ENCODE assay signal across 14 cellular contexts in the genomic region with DNA sequence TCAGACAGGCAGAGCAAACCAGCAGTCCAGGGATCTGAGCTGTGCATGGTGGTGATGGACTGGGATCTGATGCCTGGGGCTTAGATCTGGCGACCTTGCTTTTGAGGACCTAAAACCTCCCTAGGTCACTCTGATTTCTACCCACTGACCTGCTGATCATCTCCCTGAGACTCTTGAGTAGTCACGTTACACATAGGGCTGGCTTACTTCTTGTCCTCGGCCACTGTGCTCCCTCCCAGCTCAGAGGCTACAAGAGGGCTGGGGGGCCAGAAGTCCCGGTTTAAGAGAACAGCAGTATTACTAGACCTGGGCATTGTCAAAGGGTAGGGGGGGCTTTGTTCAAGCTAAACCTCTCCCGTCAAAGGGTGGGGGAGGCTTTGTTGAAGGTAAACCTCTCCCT. TPM values are rescaled to one million over a fixed set of nuclear protein-coding genes. Genes with fewer than 3 reads are reported as not detected.
DNase-seq lines count a peak whose midpoint lies in the region; ATAC-seq and TF ChIP-seq lines count a peak whose summit lies in the region.
"Had no signal": no experiment of that assay in that cellular context is flagged by ENCODE, and none has a peak within 500 bp of the region (broad histone marks: within the 10 kb centered on the region; RNA-seq: fewer than 3 reads in every experiment).

No MANE protein-coding gene starts in this region.

- no peak overlapping the region for H4K8ac ChIP-seq in trophoblast cell (ENCODE audit: low read depth, low read length)

- no peak overlapping the region for H4K12ac ChIP-seq in trophoblast cell (ENCODE audit: low read depth, low read length)

- no peak for ATAC-seq in T-cell (replicated peaks in 1 of 4)
- ATAC-seq in GM21515 (IDR thresholded peaks at IDR 0.05; ENCODE audit: unreplicated experiment) = no peak

- H3K27ac ChIP-seq in trophoblast cell (ENCODE audit: low read depth, low read length) = no peak overlapping the region
- H3K27ac ChIP-seq: A549, hepatocyte had no signal

- H3K4me1 Mint-ChIP-seq in activated CD4-positive, alpha-beta T cell treated with anti-CD3 and anti-CD28 coated beads, Interleukin-2, amount 10 ng/mL, durations not matched to agents 7 days and 5 days = peaks cover 73% of the 10 kb centered on the region
- H3K4me1 Mint-ChIP-seq in T-cell (peaks cover 81 to 84% (median 82%) of the 10 kb centered on the region in 3 donors), chondrocyte (ENCODE audit: low read depth) (peaks cover 56% of the 10 kb centered on the region)

- no peaks in the 10 kb centered on the region for H3K9me3 Mint-ChIP-seq in activated CD4-positive, alpha-beta T cell treated with anti-CD3 and anti-CD28 coated beads, Interleukin-2, amount 10 ng/mL, durations not matched to agents 7 days and 5 days
- no peaks in the 10 kb centered on the region for H3K9me3 Mint-ChIP-seq in T-cell
- H3K9me3 Mint-ChIP-seq in chondrocyte (ENCODE audit: low read depth) = no peaks in the 10 kb centered on the region

- peaks cover 23 to 30% of the 10 kb centered on the region in 2 experiments for H3K36me3 ChIP-seq in trophoblast cell (ENCODE audit: control insufficient read depth in 1 of 2, insufficient read depth in 2 of 2, low read length in 2 of 2)

- H3K27ac Mint-ChIP-seq in activated CD4-positive, alpha-beta T cell treated with anti-CD3 and anti-CD28 coated beads, Interleukin-2, amount 10 ng/mL, durations not matched to agents 7 days and 5 days = peak overlapping the region; percentile 58
- H3K27ac Mint-ChIP-seq in T-cell = peak overlapping the region; percentile 65 to 80
- H3K27ac Mint-ChIP-seq in chondrocyte (ENCODE audit: unreplicated experiment) = peak overlapping the region; percentile 34

- H2BK5ac ChIP-seq in trophoblast cell (ENCODE audit: low read depth, low read length, poor library complexity) = no peak overlapping the region

- H3K79me1 ChIP-seq in trophoblast cell (ENCODE audit: low read length) = peaks cover 7% of the 10 kb centered on the region

- H2AFZ ChIP-seq in trophoblast cell (ENCODE audit: insufficient read depth, low read length, poor library complexity) = no peak overlapping the region
- H2AFZ ChIP-seq: hepatocyte had no signal

- no peak overlapping the region for H3K4me3 ChIP-seq in trophoblast cell (ENCODE audit: low read depth, low read length)
- H3K4me3 ChIP-seq: A549, hepatocyte had no signal

- H4K91ac ChIP-seq in trophoblast cell (ENCODE audit: low read depth, low read length) = no peak overlapping the region

- DNase-seq in activated CD4-positive, alpha-beta T cell treated with anti-CD3 and anti-CD28 coated beads, Interleukin-2, amount 10 ng/mL, durations not matched to agents 7 days and 5 days = no peak
- DNase-seq in activated CD4-positive, alpha-beta T cell treated with anti-CD3 and anti-CD28 coated beads, Interleukin-2, amount 50 U/mL, for 1 hour = no peak
- DNase-seq in T-cell = no peak
- no peak for DNase-seq in chondrocyte (ENCODE audit: low spot score)
- no peak for DNase-seq in trophoblast cell
- no peak for DNase-seq in nucleus accumbens (lab: John Stamatoyannopoulos, UW)
- no peak for DNase-seq in ureter (ENCODE audit: low spot score)
- DNase-seq: kidney glomerular epithelial cell; NCI-H2081; NCI-H524; stimulated activated naive CD4-positive, alpha-beta T cell had no signal

- no peak for TF ChIP-seq CTCF in chondrocyte (IDR thresholded peaks at IDR 0.05)

- H3K4me1 ChIP-seq in trophoblast cell (ENCODE audit: control insufficient read depth in 1 of 2, insufficient read depth in 2 of 2, low read length in 2 of 2) = peaks cover 7 to 14% of the 10 kb centered on the region in 2 experiments

- H2BK12ac ChIP-seq in trophoblast cell (ENCODE audit: low read length) = no peak overlapping the region

- H3K9ac ChIP-seq in trophoblast cell (ENCODE audit: low read length) = no peak overlapping the region

- WGBS in trophoblast cell (ENCODE audit: extremely low coverage, insufficient coverage, insufficient read length) = no CpG with 5 or more reads among the region's 5 CpGs

- no peak overlapping the region for H3K4me3 Mint-ChIP-seq in activated CD4-positive, alpha-beta T cell treated with anti-CD3 and anti-CD28 coated beads, Interleukin-2, amount 10 ng/mL, durations not matched to agents 7 days and 5 days
- peak overlapping the region in 1 of 3 donors; percentile 49 for H3K4me3 Mint-ChIP-seq in T-cell
- H3K4me3 Mint-ChIP-seq in chondrocyte (ENCODE audit: unreplicated experiment) = no peak overlapping the region

- no peak overlapping the region for H3K4me2 ChIP-seq in trophoblast cell (ENCODE audit: low read length)
- H3K4me2 ChIP-seq: A549, hepatocyte had no signal

- POLR2A ChIA-PET in activated CD4-positive, alpha-beta T cell treated with anti-CD3 and anti-CD28 coated beads, Interleukin-2, amount 10 ng/mL, durations not matched to agents 7 days and 5 days (lab: Charles Lee) = no interaction called here
- POLR2A ChIA-PET in T-cell (lab: Charles Lee) = interaction anchor here (0.5 to 2.3 kb wide), 7 partner anchors 10 to 142 kb away, joined by 3 to 9 read pairs (median 3); partner anchors contain the start of gene SYTL3 (in 1 of the 2)

- H3K18ac ChIP-seq in trophoblast cell (ENCODE audit: low read length) = peak overlapping the region; percentile 22

- no peaks in the 10 kb centered on the region for H3K9me3 ChIP-seq in trophoblast cell (ENCODE audit: insufficient read depth, low read depth, low read length)
- H3K9me3 ChIP-seq: A549 had no signal

- H3K4ac ChIP-seq in trophoblast cell (ENCODE audit: low read depth, low read length) = peak overlapping the region; percentile 40

- H2AK5ac ChIP-seq in trophoblast cell (ENCODE audit: low read length) = no peak overlapping the region

- peaks cover 8% of the 10 kb centered on the region for H3K79me2 ChIP-seq in trophoblast cell (ENCODE audit: control insufficient read depth, insufficient read depth, low read length, poor library complexity)

- H3K27me3 ChIP-seq in trophoblast cell (ENCODE audit: insufficient read depth, low read length) = no peaks in the 10 kb centered on the region
- H3K27me3 ChIP-seq: hepatocyte had no signal

- H3K14ac ChIP-seq in trophoblast cell (ENCODE audit: low read length) = no peak overlapping the region

- no peaks in the 10 kb centered on the region for H3K27me3 Mint-ChIP-seq in activated CD4-positive, alpha-beta T cell treated with anti-CD3 and anti-CD28 coated beads, Interleukin-2, amount 10 ng/mL, durations not matched to agents 7 days and 5 days
- no peaks in the 10 kb centered on the region for H3K27me3 Mint-ChIP-seq in T-cell
- no peaks in the 10 kb centered on the region for H3K27me3 Mint-ChIP-seq in chondrocyte (ENCODE audit: low read depth)

- CTCF ChIA-PET in activated CD4-positive, alpha-beta T cell treated with anti-CD3 and anti-CD28 coated beads, Interleukin-2, amount 10 ng/mL, durations not matched to agents 7 days and 5 days (lab: Charles Lee) = interaction anchor here (0.9 to 1.5 kb wide), 3 partner anchors 8 to 15 kb away, joined by 3 to 4 read pairs (median 4); no protein-coding TSS in a partner anchor
- CTCF ChIA-PET in T-cell (lab: Charles Lee) = interaction anchor here in 1 of 2 donors (0.6 to 1.3 kb wide), 2 partner anchors 21 to 104 kb away, joined by 3 to 4 read pairs; no protein-coding TSS in a partner anchor

- H2BK120ac ChIP-seq in trophoblast cell (ENCODE audit: insufficient read depth, low read length, poor library complexity) = no peak overlapping the region

- H3K36me3 Mint-ChIP-seq in activated CD4-positive, alpha-beta T cell treated with anti-CD3 and anti-CD28 coated beads, Interleukin-2, amount 10 ng/mL, durations not matched to agents 7 days and 5 days (ENCODE audit: low read depth) = peaks cover 79% of the 10 kb centered on the region
- H3K36me3 Mint-ChIP-seq in T-cell (peaks cover 39% of the 10 kb centered on the region), chondrocyte (ENCODE audit: low read depth) (peaks cover 28% of the 10 kb centered on the region)

- H3K23ac ChIP-seq in trophoblast cell (ENCODE audit: low read length) = no peak overlapping the region

RNA-seq across cellular contexts. Expression of gene DYNLT1, which starts 5.5 kb away (rescaled TPM):
- total RNA-seq in activated CD4-positive, alpha-beta T cell treated with anti-CD3 and anti-CD28 coated beads, Interleukin-2, amount 10 ng/mL, durations not matched to agents 7 days and 5 days = 100 to 1,000 TPM in 1 of 2 experiments, 10 to 100 TPM in 1; 81.4 to 102 TPM
- total RNA-seq in T-cell = 100 to 1,000 TPM in 1 of 5 donors, 10 to 100 TPM in 4; 50.8 to 128 (median 59.5) TPM
- total RNA-seq in chondrocyte = 153 to 171 TPM (median 170 TPM) in 3 replicates
- polyA plus RNA-seq in trophoblast cell (2013) = 244 and 246 TPM in 2 replicates
- 117 TPM for total RNA-seq in ureter

RNA-seq across cellular contexts. Expression of gene SYTL3, which starts 10.8 kb away (rescaled TPM):
- total RNA-seq in activated CD4-positive, alpha-beta T cell treated with anti-CD3 and anti-CD28 coated beads, Interleukin-2, amount 10 ng/mL, durations not matched to agents 7 days and 5 days = 10 to 100 TPM; 25.8 to 26.9 TPM
- total RNA-seq in T-cell (10 to 100 TPM; 14.4 to 45.6 (median 22.9) TPM), chondrocyte (0.58 to 1.6 TPM (median 1.4 TPM) in 3 replicates), ureter (8.7 TPM)
- 2.7 and 2.9 TPM in 2 replicates for polyA plus RNA-seq in trophoblast cell (2013)
